ENCODE assay signal across 18 cellular contexts in genomic region chr5:34622046-34622435, GRCh38. TPM values are rescaled to one million over a fixed set of nuclear protein-coding genes. Genes with fewer than 3 reads are reported as not detected.
DNase-seq lines count a peak whose midpoint lies in the region; ATAC-seq and TF ChIP-seq lines count a peak whose summit lies in the region.
"Had no signal": no experiment of that assay in that cellular context is flagged by ENCODE, and none has a peak within 500 bp of the region (broad histone marks: within the 10 kb centered on the region; RNA-seq: fewer than 3 reads in every experiment).

No MANE protein-coding gene starts in this region.

- H3K27ac ChIP-seq in mammary epithelial cell (ENCODE audit: insufficient read depth, low read depth, low read length) (no peak overlapping the region), mesenchymal stem cell (ENCODE audit: low read length, poor library complexity, severe bottlenecking) (no peak overlapping the region)
- H3K27ac ChIP-seq: VCaP had no signal

- intact Hi-C loops in mammary epithelial cell (cut with micrococcal nuclease) = no loop called here

- H3K36me3 ChIP-seq in mammary epithelial cell (ENCODE audit: insufficient read depth, low read length) = no peaks in the 10 kb centered on the region
- H3K36me3 ChIP-seq in mesenchymal stem cell (ENCODE audit: control insufficient read depth in 1 of 2, insufficient read depth in 2 of 2, low read depth in 1 of 2, low read length in 2 of 2) = no peaks in the 10 kb centered on the region
- H3K36me3 ChIP-seq: ovary had no signal

- H3K9me3 Mint-ChIP-seq in stimulated activated naive CD8-positive, alpha-beta T cell treated with anti-CD3 and anti-CD28 coated beads, Interleukin-15, Interleukin-2, amounts not matched to agents 100 ng/mL and 50 ng/mL, for 24 hours = no peaks in the 10 kb centered on the region
- H3K9me3 Mint-ChIP-seq: T-cell had no signal

- peak overlapping the region; percentile 14 for H2AFZ ChIP-seq in mammary epithelial cell (ENCODE audit: low read depth, low read length)
- H2AFZ ChIP-seq in mesenchymal stem cell (ENCODE audit: low read depth, low read length) = no peak overlapping the region

- H3K4me2 ChIP-seq in mammary epithelial cell (ENCODE audit: insufficient read depth, low read depth, low read length) (no peak overlapping the region), mesenchymal stem cell (ENCODE audit: low read length, poor library complexity, severe bottlenecking) (no peak overlapping the region)

- H3K4me3 ChIP-seq in mammary epithelial cell (replicated peaks in 1 of 3; ENCODE audit: insufficient read depth in 1 of 3, low read depth in 2 of 3, low read length in 3 of 3) (no peak overlapping the region), mesenchymal stem cell (ENCODE audit: insufficient read depth in 1 of 2, low read depth in 1 of 2, low read length in 2 of 2) (no peak overlapping the region)
- H3K4me3 ChIP-seq: ovary had no signal

- 30% methylated on average over 1 of the region's 1 CpG for WGBS in mammary epithelial cell (ENCODE audit: low coverage, missing lambda C conversion rate)
- no CpG with 5 or more reads among the region's 1 CpG for WGBS in mesenchymal stem cell

- no peak overlapping the region for H3K4me3 Mint-ChIP-seq in stimulated activated naive CD8-positive, alpha-beta T cell treated with anti-CD3 and anti-CD28 coated beads, Interleukin-15, Interleukin-2, amounts not matched to agents 100 ng/mL and 50 ng/mL, for 24 hours
- H3K4me3 Mint-ChIP-seq: T-cell had no signal

- H3K4me1 Mint-ChIP-seq in stimulated activated naive CD8-positive, alpha-beta T cell treated with anti-CD3 and anti-CD28 coated beads, Interleukin-15, Interleukin-2, amounts not matched to agents 100 ng/mL and 50 ng/mL, for 24 hours (ENCODE audit: low read depth) = peaks cover 30% of the 10 kb centered on the region
- H3K4me1 Mint-ChIP-seq: IgD-negative memory B cell, T-cell had no signal

- H3K23ac ChIP-seq in mesenchymal stem cell (ENCODE audit: low read length in 2 of 2) = no peak overlapping the region

- H3K27me3 ChIP-seq in mammary epithelial cell (ENCODE audit: insufficient read depth, low read length) (no peaks in the 10 kb centered on the region), mesenchymal stem cell (ENCODE audit: control insufficient read depth in 1 of 2, insufficient read depth in 1 of 2, low read length in 2 of 2) (no peaks in the 10 kb centered on the region)
- H3K27me3 ChIP-seq: ovary had no signal

- no peak overlapping the region for H3K4ac ChIP-seq in mesenchymal stem cell (ENCODE audit: low read depth in 1 of 2, low read length in 2 of 2)

- H3K79me2 ChIP-seq in mammary epithelial cell (ENCODE audit: insufficient read depth, low read length) = no peaks in the 10 kb centered on the region

- H3K14ac ChIP-seq in mesenchymal stem cell (ENCODE audit: low read length in 2 of 2) = no peak overlapping the region

- H4K91ac ChIP-seq in mesenchymal stem cell (ENCODE audit: low read length) = no peak overlapping the region

- H3K9ac ChIP-seq in mammary epithelial cell (ENCODE audit: insufficient read depth, low read length) = no peak overlapping the region
- peak overlapping the region; percentile 68 for H3K9ac ChIP-seq in mesenchymal stem cell (ENCODE audit: low read length)

- no peak overlapping the region for H2BK15ac ChIP-seq in mesenchymal stem cell (ENCODE audit: low read depth, poor library complexity, severe bottlenecking)

- H3K79me1 ChIP-seq in mesenchymal stem cell (replicated peaks; ENCODE audit: low read length, poor library complexity, severe bottlenecking) = no peaks in the 10 kb centered on the region

- no peaks in the 10 kb centered on the region for H4K20me1 ChIP-seq in mammary epithelial cell (ENCODE audit: insufficient read depth, low read length)

- dilution Hi-C loops in mammary epithelial cell (cut with HindIII; ENCODE audit: low sequenced_read_pairs) = no loop called here

- H2AK5ac ChIP-seq in mesenchymal stem cell (ENCODE audit: low read length, severe bottlenecking) = peak overlapping the region; percentile 53

- peaks cover 26% of the 10 kb centered on the region for H3K27me3 Mint-ChIP-seq in stimulated activated naive CD8-positive, alpha-beta T cell treated with anti-CD3 and anti-CD28 coated beads, Interleukin-15, Interleukin-2, amounts not matched to agents 100 ng/mL and 50 ng/mL, for 24 hours
- H3K27me3 Mint-ChIP-seq: IgD-negative memory B cell had no signal

- no peak for ATAC-seq in stimulated activated naive CD8-positive, alpha-beta T cell treated with anti-CD3 and anti-CD28 coated beads, Interleukin-15, Interleukin-2, amounts not matched to agents 100 U/mL and 50 U/mL, for 24 hours
- ATAC-seq in HG03565 (IDR thresholded peaks at IDR 0.05; ENCODE audit: unreplicated experiment) = no peak
- ATAC-seq in HG02938 (IDR thresholded peaks at IDR 0.05; ENCODE audit: unreplicated experiment) = no peak
- no peak for ATAC-seq in GM21529 (IDR thresholded peaks at IDR 0.05; ENCODE audit: unreplicated experiment)
- ATAC-seq: T-cell had no signal

- no peak overlapping the region for H2BK5ac ChIP-seq in mesenchymal stem cell (ENCODE audit: low read depth, low read length, poor library complexity, severe bottlenecking)

- no peak overlapping the region for H2BK12ac ChIP-seq in mesenchymal stem cell (ENCODE audit: low read length in 2 of 2)

- no peak for DNase-seq in stimulated activated naive CD8-positive, alpha-beta T cell treated with anti-CD3 and anti-CD28 coated beads, Interleukin-15, Interleukin-2, amounts not matched to agents 100 U/mL and 50 U/mL, for 24 hours
- DNase-seq in mammary epithelial cell (no peak), mesenchymal stem cell (peak; percentile 35)
- no peak for DNase-seq in activated CD4-positive, alpha-beta T cell treated with anti-CD3 and anti-CD28 coated beads for 1 hour
- DNase-seq: cerebellar nuclear complex; GDM1; NCI-H1048; NCI-H774; ovary; small intestine; stimulated activated naive CD4-positive, alpha-beta T cell; T-cell had no signal

- H3K9me3 ChIP-seq in mammary epithelial cell (replicated peaks; ENCODE audit: insufficient read depth, low read length) (no peaks in the 10 kb centered on the region), mesenchymal stem cell (ENCODE audit: control insufficient read depth, low read length) (no peaks in the 10 kb centered on the region)
- H3K9me3 ChIP-seq: ovary had no signal

- H3K4me1 ChIP-seq in mammary epithelial cell (ENCODE audit: insufficient read depth, low read length) (no peaks in the 10 kb centered on the region), mesenchymal stem cell (ENCODE audit: control insufficient read depth, insufficient read depth, low read depth, low read length) (peaks cover 2% of the 10 kb centered on the region)

- no peaks in the 10 kb centered on the region for H3K36me3 Mint-ChIP-seq in stimulated activated naive CD8-positive, alpha-beta T cell treated with anti-CD3 and anti-CD28 coated beads, Interleukin-15, Interleukin-2, amounts not matched to agents 100 ng/mL and 50 ng/mL, for 24 hours (ENCODE audit: low read depth)
- H3K36me3 Mint-ChIP-seq: IgD-negative memory B cell, T-cell had no signal

- BruUV-seq in mammary epithelial cell (replicated peaks; lab: Mats Ljungman, UMichigan) = no TSS peak

- peak overlapping the region; percentile 85 for H3K27ac Mint-ChIP-seq in stimulated activated naive CD8-positive, alpha-beta T cell treated with anti-CD3 and anti-CD28 coated beads, Interleukin-15, Interleukin-2, amounts not matched to agents 100 ng/mL and 50 ng/mL, for 24 hours
- H3K27ac Mint-ChIP-seq: IgD-negative memory B cell, T-cell had no signal

- no peak overlapping the region for H2BK120ac ChIP-seq in mesenchymal stem cell (ENCODE audit: low read depth, low read length)

- TF ChIP-seq CTCF in mammary epithelial cell (conservative IDR thresholded peaks at IDR 0.05 in 1 of 2, IDR thresholded peaks at IDR 0.05 in 1 of 2; ENCODE audit: extremely low read depth in 1 of 2, insufficient read depth in 1 of 2, low read depth in 1 of 2, low read length in 2 of 2) = no peak

- CTCF ChIA-PET in mammary epithelial cell (lab: Charles Lee; ENCODE audit: low non-redundant PET) = no interaction called here

- H3K18ac ChIP-seq in mesenchymal stem cell (ENCODE audit: low read depth in 1 of 2, low read length in 2 of 2) = no peak overlapping the region

- in situ Hi-C loops in mammary epithelial cell (cut with MboI; ENCODE audit: low sequenced_read_pairs in 2 of 2) = no loop called here

- H4K8ac ChIP-seq in mesenchymal stem cell (ENCODE audit: low read length) = no peak overlapping the region

RNA-seq across cellular contexts. Expression of gene RAI14, which starts 34.1 kb away (rescaled TPM):
- 100 to 1,000 TPM; 114 to 184 TPM for total RNA-seq in mammary epithelial cell
- polyA plus RNA-seq in mammary epithelial cell = 46.7 TPM
- polyA minus RNA-seq in mammary epithelial cell = 258 TPM
- polyA plus RNA-seq in mesenchymal stem cell (2013, experiment 1 of 2) = 100 TPM
- polyA plus RNA-seq in mesenchymal stem cell (2013, experiment 2 of 2) = 99.7 TPM
